In the genomic region with DNA sequence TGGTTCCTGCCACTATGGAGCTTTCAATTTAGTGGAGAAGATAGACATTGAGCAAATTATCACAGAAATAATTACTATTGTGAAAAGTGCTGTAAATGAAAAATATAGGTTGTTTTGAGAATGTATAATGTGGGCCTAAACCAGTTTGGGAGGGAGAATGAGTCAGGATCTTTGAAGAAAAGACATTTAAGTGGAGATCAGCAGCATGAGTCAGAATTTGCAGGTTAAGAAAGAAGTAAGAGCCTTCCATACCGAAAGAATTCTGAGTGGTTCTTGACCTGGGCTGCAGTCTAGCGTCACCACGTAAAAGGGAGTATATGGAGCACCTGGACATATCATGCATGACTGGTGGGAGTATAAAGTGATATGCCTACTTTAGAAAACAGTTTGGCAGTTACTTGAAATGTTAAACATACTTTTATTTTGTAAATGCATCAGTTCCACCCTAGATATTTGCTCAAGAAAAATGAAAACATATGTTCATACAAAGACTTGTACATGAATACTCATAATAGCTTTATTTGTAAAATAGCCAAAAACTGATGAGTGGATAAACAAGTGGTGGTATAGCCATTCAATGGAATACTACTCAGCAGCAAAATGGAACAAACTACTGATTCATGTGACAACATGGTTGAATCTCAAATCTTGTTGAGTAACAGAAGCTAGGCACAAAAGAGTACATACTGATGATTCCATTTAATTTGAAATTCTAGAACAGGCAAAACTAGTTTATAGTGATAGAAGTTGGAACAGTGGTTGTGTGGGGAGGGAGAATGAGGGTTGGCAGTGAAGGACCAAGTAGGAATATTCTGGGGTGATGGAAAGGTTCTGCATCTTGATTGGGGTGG, we compare ENCODE assay signal across 10 cellular contexts.
DNase-seq lines count a peak whose midpoint lies in the region; ATAC-seq and TF ChIP-seq lines count a peak whose summit lies in the region.
"Had no signal": no experiment of that assay in that cellular context is flagged by ENCODE, and none has a peak within 500 bp of the region (broad histone marks: within the 10 kb centered on the region; RNA-seq: fewer than 3 reads in every experiment).

No MANE protein-coding gene starts in this region.

- no peak overlapping the region for H3K4me3 ChIP-seq in DND-41 (ENCODE audit: low read depth in 1 of 2, low read length in 2 of 2)
- H3K4me3 ChIP-seq in IMR-90 (ENCODE audit: insufficient read depth, low read depth, low read length) = no peak overlapping the region

- dilution Hi-C loops in IMR-90 (cut with HindIII; ENCODE audit: low sequenced_read_pairs, unreplicated experiment) = no loop called here

- no peak overlapping the region for H3K18ac ChIP-seq in IMR-90 (ENCODE audit: low read depth, low read length)

- no peak overlapping the region for H3K23ac ChIP-seq in IMR-90 (ENCODE audit: low read depth, low read length)

- H4K20me1 ChIP-seq in DND-41 (ENCODE audit: insufficient read depth, low read length) (no peaks in the 10 kb centered on the region), IMR-90 (ENCODE audit: insufficient read depth, low read length) (no peaks in the 10 kb centered on the region)

- no peak overlapping the region for H2BK20ac ChIP-seq in IMR-90 (ENCODE audit: low read depth, low read length)

- H3K4me1 ChIP-seq in DND-41 (ENCODE audit: insufficient read depth, low read length) (peaks cover 48% of the 10 kb centered on the region), IMR-90 (ENCODE audit: control insufficient read depth, insufficient read depth, low read length) (peaks cover 7% of the 10 kb centered on the region)

- CTCF ChIA-PET in IMR-90 (lab: Yijun Ruan, JAX) = no interaction called here

- peaks cover 74% of the 10 kb centered on the region for H3K4me1 Mint-ChIP-seq in activated T-helper 2 cell treated with anti-CD3 and anti-CD28 coated beads, Interferon-gamma antibody, Interleukin-2, Interleukin-4, amounts not matched to agents 10 μg/mL and 5 μg/mL and 100 μg/mL, durations not matched to agents 14 hours and 24 hours and 36 hours (ENCODE audit: low read depth)

- in situ Hi-C loops in IMR-90 (cut with MboI; ENCODE audit: low sequenced_read_pairs) = no loop called here

- H3K27ac Mint-ChIP-seq in activated T-helper 2 cell treated with anti-CD3 and anti-CD28 coated beads, Interferon-gamma antibody, Interleukin-2, Interleukin-4, amounts not matched to agents 10 μg/mL and 5 μg/mL and 100 μg/mL, durations not matched to agents 14 hours and 24 hours and 36 hours = peak overlapping the region; percentile 84

- no peak overlapping the region for H3K9ac ChIP-seq in DND-41 (ENCODE audit: low read depth, low read length)
- H3K9ac ChIP-seq in IMR-90 (ENCODE audit: low read depth, low read length) = no peak overlapping the region

- intact Hi-C loops in IMR-90 (cut with micrococcal nuclease) = no loop called here
- intact Hi-C loops in activated T-helper 2 cell treated with anti-CD3 and anti-CD28 coated beads, Interferon-gamma antibody, Interleukin-2, Interleukin-4, amounts not matched to agents 10 μg/mL and 5 μg/mL and 100 μg/mL, durations not matched to agents 14 hours and 24 hours and 36 hours (cut with micrococcal nuclease) = loop anchor here (2.0 to 5.0 kb wide), 2 partner anchors 14 to 118 kb away; no protein-coding TSS in a partner anchor
- intact Hi-C loops in left colon (cut with DNase I, micrococcal nuclease) = no loop called here

- H2BK120ac ChIP-seq in IMR-90 (ENCODE audit: low read depth, low read length) = no peak overlapping the region

- WGBS in IMR-90 (ENCODE audit: extremely low coverage in 2 of 2, insufficient read length in 1 of 2), 2 experiments = 94% methylated on average over 3 of the region's 3 CpGs; no CpG with 5 or more reads in 1 of the 2 experiments

- BruUV-seq in IMR-90 (replicated peaks; lab: Mats Ljungman, UMichigan) = no TSS peak

- no peak for TF ChIP-seq RAD21 in IMR-90 (IDR thresholded peaks at IDR 0.05; ENCODE audit: low read length)

- H2AK5ac ChIP-seq in IMR-90 (ENCODE audit: low read depth, low read length) = no peak overlapping the region

- H3K4me2 ChIP-seq in DND-41 (ENCODE audit: insufficient read depth, low read length) (no peak overlapping the region), IMR-90 (ENCODE audit: low read depth, low read length) (no peak overlapping the region)

- H3K36me3 ChIP-seq in DND-41 (ENCODE audit: insufficient read depth, low read length) = no peaks in the 10 kb centered on the region
- H3K36me3 ChIP-seq in IMR-90 (ENCODE audit: control insufficient read depth, insufficient read depth, low read length) = no peaks in the 10 kb centered on the region

- H3K27ac ChIP-seq in DND-41 (ENCODE audit: low read length) = peak overlapping the region; percentile 60
- H3K27ac ChIP-seq in IMR-90 (ENCODE audit: insufficient read depth, low read length) = no peak overlapping the region

- no peaks in the 10 kb centered on the region for H3K9me3 ChIP-seq in DND-41 (ENCODE audit: insufficient read depth, low read length, severe bottlenecking)
- H3K9me3 ChIP-seq in IMR-90 (ENCODE audit: control insufficient read depth, insufficient read depth, low read length) = no peaks in the 10 kb centered on the region

- no peak overlapping the region for H3K14ac ChIP-seq in IMR-90 (replicated peaks; ENCODE audit: low read depth, low read length)

- H4K91ac ChIP-seq in IMR-90 (ENCODE audit: insufficient read depth, low read depth, low read length) = no peak overlapping the region

- H3K27me3 ChIP-seq in DND-41 (ENCODE audit: insufficient read depth, low read length, poor library complexity) (no peaks in the 10 kb centered on the region), IMR-90 (ENCODE audit: control insufficient read depth, insufficient read depth, low read length) (no peaks in the 10 kb centered on the region)

- no peak overlapping the region for H2BK5ac ChIP-seq in IMR-90 (ENCODE audit: low read depth, low read length, poor library complexity, severe bottlenecking)

- H2AFZ ChIP-seq in DND-41 (ENCODE audit: low read depth, low read length) = no peak overlapping the region
- no peak overlapping the region for H2AFZ ChIP-seq in IMR-90 (replicated peaks; ENCODE audit: low read length, poor library complexity)

- H3K4ac ChIP-seq in IMR-90 (ENCODE audit: low read depth, low read length) = no peak overlapping the region

- no peak overlapping the region for H2BK15ac ChIP-seq in IMR-90 (ENCODE audit: low read depth, low read length)

- POLR2A ChIA-PET in IMR-90 (lab: Charles Lee; ENCODE audit: unreplicated experiment) = no interaction called here

- peaks cover 13 to 18% of the 10 kb centered on the region in 2 experiments; a peak in 3 of 4 replicates for H3K79me1 ChIP-seq in IMR-90 (ENCODE audit: low read depth in 1 of 2, low read length in 2 of 2)

- peaks cover 71% of the 10 kb centered on the region for H3K79me2 ChIP-seq in DND-41 (ENCODE audit: insufficient read depth, low read length)

- H3K4me3 Mint-ChIP-seq in activated T-helper 2 cell treated with anti-CD3 and anti-CD28 coated beads, Interferon-gamma antibody, Interleukin-2, Interleukin-4, amounts not matched to agents 10 μg/mL and 5 μg/mL and 100 μg/mL, durations not matched to agents 14 hours and 24 hours and 36 hours (ENCODE audit: low read depth) = peak overlapping the region; percentile 57

- TF ChIP-seq CTCF in DND-41 (IDR thresholded peaks at IDR 0.05; ENCODE audit: borderline replicate concordance, extremely low read depth, low read length, poor library complexity, severe bottlenecking) = no peak
- TF ChIP-seq CTCF in IMR-90 (conservative IDR thresholded peaks at IDR 0.05; ENCODE audit: low read depth, low read length) = no peak

- H3K36me3 Mint-ChIP-seq in activated T-helper 2 cell treated with anti-CD3 and anti-CD28 coated beads, Interferon-gamma antibody, Interleukin-2, Interleukin-4, amounts not matched to agents 10 μg/mL and 5 μg/mL and 100 μg/mL, durations not matched to agents 14 hours and 24 hours and 36 hours (ENCODE audit: low read depth) = peaks cover 23% of the 10 kb centered on the region

- no peak overlapping the region for H4K8ac ChIP-seq in IMR-90 (ENCODE audit: low read depth in 2 of 2, low read length in 2 of 2)

- H3K9me3 Mint-ChIP-seq in activated T-helper 2 cell treated with anti-CD3 and anti-CD28 coated beads, Interferon-gamma antibody, Interleukin-2, Interleukin-4, amounts not matched to agents 10 μg/mL and 5 μg/mL and 100 μg/mL, durations not matched to agents 14 hours and 24 hours and 36 hours = no peaks in the 10 kb centered on the region

- no peak overlapping the region for H2AK9ac ChIP-seq in IMR-90 (replicated peaks; ENCODE audit: low read depth, low read length, poor library complexity)

- no peak for DNase-seq in DND-41
- peak; percentile 58 for DNase-seq in IMR-90
- DNase-seq in activated T-helper 2 cell treated with anti-CD3 and anti-CD28 coated beads, Interferon-gamma antibody, Interleukin-2, Interleukin-4, amounts not matched to agents 10 μg/mL and 5 μg/mL and 100 μg/mL, durations not matched to agents 14 hours and 24 hours and 36 hours (ENCODE audit: low spot score) = no peak
- DNase-seq in kidney tubule cell (ENCODE audit: low spot score) = peak; percentile 52
- no peak for DNase-seq in left colon
- DNase-seq in stimulated activated CD4-positive, alpha-beta T cell treated with anti-CD3 and anti-CD28 coated beads, Interleukin-12 subunit alpha, Interleukin-12 subunit beta, amount 100 ng/mL, for 4 hours = no peak
- DNase-seq: NCI-H510A, Right ventricle myocardium superior had no signal

- no peak for TF ChIP-seq POLR2A in IMR-90 (IDR thresholded peaks at IDR 0.05; ENCODE audit: low read depth, low read length)

- H3K56ac ChIP-seq in IMR-90 (ENCODE audit: extremely low read depth, insufficient read depth, low read length) = no peak overlapping the region

- ATAC-seq in DND-41 (ENCODE audit: insufficient read depth, low read depth) = no peak
- no peak for ATAC-seq in IMR-90 (ENCODE audit: low read depth)
- ATAC-seq in left colon = no peak
- ATAC-seq in GM19328 (IDR thresholded peaks at IDR 0.05; ENCODE audit: unreplicated experiment) = no peak
- no peak for ATAC-seq in GM18511 (IDR thresholded peaks at IDR 0.05; ENCODE audit: unreplicated experiment)

- 0 out of 2 replicates have a peak, but pooled peaks cover 5% of the 10 kb centered on the region for H3K9me1 ChIP-seq in IMR-90 (ENCODE audit: insufficient read depth, low read length)

- no peak overlapping the region for H4K5ac ChIP-seq in IMR-90 (ENCODE audit: low read depth, low read length)

- H3K27me3 Mint-ChIP-seq in activated T-helper 2 cell treated with anti-CD3 and anti-CD28 coated beads, Interferon-gamma antibody, Interleukin-2, Interleukin-4, amounts not matched to agents 10 μg/mL and 5 μg/mL and 100 μg/mL, durations not matched to agents 14 hours and 24 hours and 36 hours (ENCODE audit: low read depth) = no peaks in the 10 kb centered on the region

TF ChIP-seq in IMR-90, 13 proteins besides CTCF, POLR2A, EP300 and RAD21 (continues in another document):
- no peak for TF ChIP-seq NFE2L2 (IDR thresholded peaks at IDR 0.05; ENCODE audit: low read depth, low read length)
- no peak for TF ChIP-seq FOS (IDR thresholded peaks at IDR 0.05; ENCODE audit: low read depth, low read length)
- TF ChIP-seq CHD1 (IDR thresholded peaks at IDR 0.05; ENCODE audit: low read depth, low read length) = no peak

Comparison
In these comparisons a context has a peak if more than half of its experiments do, and no peak if none do; other contexts are left out.
1. DNase-seq: peak in IMR-90 (single experiment) and kidney tubule cell (single experiment); none in DND-41 (single experiment), activated T-helper 2 cell treated with anti-CD3 and anti-CD28 coated beads, Interferon-gamma antibody, Interleukin-2, Interleukin-4, amounts not matched to agents 10 μg/mL and 5 μg/mL and 100 μg/mL, durations not matched to agents 14 hours and 24 hours and 36 hours (single experiment), left colon (0 of 2) and stimulated activated CD4-positive, alpha-beta T cell treated with anti-CD3 and anti-CD28 coated beads, Interleukin-12 subunit alpha, Interleukin-12 subunit beta, amount 100 ng/mL, for 4 hours (single experiment).